16 cellular contexts compared by ENCODE assay signal in genomic region chr7:7490003-7490402, GRCh38. TPM values are rescaled to one million over a fixed set of nuclear protein-coding genes. Genes with fewer than 3 reads are reported as not detected.
DNase-seq lines count a peak whose midpoint lies in the region; ATAC-seq, FAIRE-seq and TF ChIP-seq lines count a peak whose summit lies in the region.
"Had no signal": no experiment of that assay in that cellular context is flagged by ENCODE, and none has a peak within 500 bp of the region (broad histone marks: within the 10 kb centered on the region; RNA-seq: fewer than 3 reads in every experiment).

No MANE protein-coding gene starts in this region.

- no peaks in the 10 kb centered on the region for H3K79me1 ChIP-seq in IMR-90 (ENCODE audit: low read depth in 1 of 2, low read length in 2 of 2)

- no peak for TF ChIP-seq CTCF in IMR-90 (conservative IDR thresholded peaks at IDR 0.05; ENCODE audit: low read depth, low read length)

- in situ Hi-C loops in IMR-90 (cut with MboI; ENCODE audit: low sequenced_read_pairs): no loop called here

- no peaks in the 10 kb centered on the region for H3K27me3 ChIP-seq in ACC112 (ENCODE audit: insufficient read depth, low read length)
- no peaks in the 10 kb centered on the region for H3K27me3 ChIP-seq in IMR-90 (ENCODE audit: control insufficient read depth, insufficient read depth, low read length)
- H3K27me3 ChIP-seq in small intestine (ENCODE audit: control insufficient read depth in 2 of 2, insufficient read depth in 2 of 2, low read length in 2 of 2): peaks cover 0 to 2% of the 10 kb centered on the region in 2 donors

- CTCF ChIA-PET in IMR-90 (lab: Yijun Ruan, JAX): interaction anchor here (1.7 kb wide), 1 partner anchor 10 kb away, joined by 4 read pairs; no protein-coding TSS in a partner anchor

- no peak overlapping the region; the same call in 1 of the 2 replicates for H3K18ac ChIP-seq in IMR-90 (ENCODE audit: low read depth, low read length)

- no peaks in the 10 kb centered on the region for H3K79me2 ChIP-seq in ACC112 (ENCODE audit: control insufficient read depth, insufficient read depth, low read length, unreplicated experiment)

- H3K14ac ChIP-seq in IMR-90 (replicated peaks; ENCODE audit: low read depth, low read length): no peak overlapping the region

- no peak overlapping the region for H2BK15ac ChIP-seq in IMR-90 (ENCODE audit: low read depth, low read length)

- peak overlapping the region; percentile 31; the same call in 1 of the 2 replicates for H3K4ac ChIP-seq in IMR-90 (ENCODE audit: low read depth, low read length)

- H3K9me1 ChIP-seq in IMR-90 (ENCODE audit: insufficient read depth, low read length): peaks cover 4% of the 10 kb centered on the region; the same call in 1 of the 2 replicates

- no peak overlapping the region for H2AK5ac ChIP-seq in IMR-90 (ENCODE audit: low read depth, low read length)

- intact Hi-C loops in IMR-90 (cut with micrococcal nuclease): no loop called here

- peak overlapping the region; percentile 34; the same call in 1 of the 2 replicates for H3K4me3 ChIP-seq in ACC112 (ENCODE audit: low read depth, low read length)
- H3K4me3 ChIP-seq in IMR-90 (ENCODE audit: insufficient read depth, low read depth, low read length): no peak overlapping the region
- H3K4me3 ChIP-seq in small intestine (ENCODE audit: low read depth in 1 of 2, low read length in 2 of 2): no peak overlapping the region
- H3K4me3 ChIP-seq: K562 had no signal

- dilution Hi-C loops in IMR-90 (cut with HindIII; ENCODE audit: low sequenced_read_pairs, unreplicated experiment): no loop called here

- H2BK5ac ChIP-seq in IMR-90 (ENCODE audit: low read depth, low read length, poor library complexity, severe bottlenecking): peak overlapping the region; percentile 45

- no peak overlapping the region for H4K8ac ChIP-seq in IMR-90 (ENCODE audit: low read depth in 2 of 2, low read length in 2 of 2)

- ATAC-seq in IMR-90 (ENCODE audit: low read depth): no peak
- ATAC-seq: HCT116, K562 had no signal

- H2AFZ ChIP-seq in ACC112 (ENCODE audit: low read length, unreplicated experiment): peak overlapping the region; percentile 59
- no peak overlapping the region for H2AFZ ChIP-seq in IMR-90 (replicated peaks; ENCODE audit: low read length, poor library complexity)

- H4K91ac ChIP-seq in IMR-90 (ENCODE audit: insufficient read depth, low read depth, low read length): no peak overlapping the region

- H3K9me3 ChIP-seq in IMR-90 (ENCODE audit: control insufficient read depth, insufficient read depth, low read length) (no peaks in the 10 kb centered on the region), small intestine (ENCODE audit: control insufficient read depth, low read depth) (no peaks in the 10 kb centered on the region)

- no peak overlapping the region for H3K56ac ChIP-seq in IMR-90 (ENCODE audit: extremely low read depth, insufficient read depth, low read length)

- no TSS peak for BruUV-seq in IMR-90 (replicated peaks; lab: Mats Ljungman, UMichigan)

- no peak overlapping the region for H2BK120ac ChIP-seq in IMR-90 (ENCODE audit: low read depth, low read length)

- POLR2A ChIA-PET in IMR-90 (lab: Charles Lee; ENCODE audit: unreplicated experiment): no interaction called here

- H3K27ac ChIP-seq in ACC112 (ENCODE audit: low read depth, low read length) (no peak overlapping the region; the same call in 1 of the 2 replicates), IMR-90 (ENCODE audit: insufficient read depth, low read length) (no peak overlapping the region), small intestine (ENCODE audit: low read depth in 1 of 2, low read length in 1 of 2) (no peak overlapping the region)
- H3K27ac ChIP-seq: HL-60 had no signal

- H2BK20ac ChIP-seq in IMR-90 (ENCODE audit: low read depth, low read length): no peak overlapping the region

- no peaks in the 10 kb centered on the region for H4K20me1 ChIP-seq in IMR-90 (ENCODE audit: insufficient read depth, low read length)

- TF ChIP-seq POLR2A in IMR-90 (IDR thresholded peaks at IDR 0.05; ENCODE audit: low read depth, low read length): no peak

- H3K4me2 ChIP-seq in IMR-90 (ENCODE audit: low read depth, low read length): no peak overlapping the region

- H3K23ac ChIP-seq in IMR-90 (ENCODE audit: low read depth, low read length): no peak overlapping the region

- H4K5ac ChIP-seq in IMR-90 (ENCODE audit: low read depth, low read length): no peak overlapping the region

- no peak overlapping the region for H2AK9ac ChIP-seq in IMR-90 (replicated peaks; ENCODE audit: low read depth, low read length, poor library complexity)

- WGBS in IMR-90 (ENCODE audit: extremely low coverage in 2 of 2, insufficient read length in 1 of 2), 2 experiments: no CpG with 5 or more reads among the region's 2 CpGs
- 60 to 80% (median 71%) methylated on average over 2 of the region's 2 CpGs for WGBS in small intestine, 3 donors

- FAIRE-seq in small intestine (lab: Jason Lieb, UNC): no peak
- FAIRE-seq: K562 had no signal

- TF ChIP-seq RAD21 in IMR-90 (IDR thresholded peaks at IDR 0.05; ENCODE audit: low read length): no peak

- H3K9ac ChIP-seq in IMR-90 (ENCODE audit: low read depth, low read length): no peak overlapping the region

- DNase-seq in IMR-90 (no peak), germinal center (ENCODE audit: low spot score) (peak; percentile 2), small intestine (peak; percentile 31), GF-D8 (lab: John Stamatoyannopoulos, UW) (no peak), NCI-H1436 treated with DMSO at 0.1 percent for 48 hours (lab: John Stamatoyannopoulos, UW) (no peak), NCI-H748 treated with DMSO at 0.1 percent for 48 hours (lab: John Stamatoyannopoulos, UW) (no peak)
- DNase-seq: CD4-positive, CD25-positive, alpha-beta regulatory T cell; NCI-H1092; NCI-H1694 treated with DMSO at 0.1 percent for 48 hours; NCI-H446; OCI-M1; SIG-M5 had no signal

- H3K4me1 ChIP-seq in ACC112 (ENCODE audit: control insufficient read depth, insufficient read depth, low read length, unreplicated experiment): peaks cover 40% of the 10 kb centered on the region
- H3K4me1 ChIP-seq in IMR-90 (ENCODE audit: control insufficient read depth, insufficient read depth, low read length): peaks cover 10% of the 10 kb centered on the region
- H3K4me1 ChIP-seq in small intestine (ENCODE audit: control insufficient read depth in 2 of 2, insufficient read depth in 1 of 2, low read depth in 1 of 2, low read length in 1 of 2): peaks cover 0 to 1% of the 10 kb centered on the region in 2 donors

- H3K36me3 ChIP-seq in ACC112 (ENCODE audit: insufficient read depth, low read length) (no peaks in the 10 kb centered on the region), IMR-90 (ENCODE audit: control insufficient read depth, insufficient read depth, low read length) (no peaks in the 10 kb centered on the region), small intestine (ENCODE audit: control insufficient read depth in 2 of 2, insufficient read depth in 2 of 2, low read length in 2 of 2) (no peaks in the 10 kb centered on the region)

TF ChIP-seq in IMR-90, 13 proteins besides CTCF, POLR2A, EP300 and RAD21:
- TF ChIP-seq RFX5 (IDR thresholded peaks at IDR 0.05; ENCODE audit: low read depth, low read length): no peak
- no peak for TF ChIP-seq BHLHE40 (IDR thresholded peaks at IDR 0.05; ENCODE audit: low read depth, low read length)
- no peak for TF ChIP-seq RCOR1 (IDR thresholded peaks at IDR 0.05; ENCODE audit: insufficient replicate concordance, low read length)
- TF ChIP-seq MXI1 (IDR thresholded peaks at IDR 0.05; ENCODE audit: borderline replicate concordance, low read depth, low read length): no peak
- TF ChIP-seq ELK1 (IDR thresholded peaks at IDR 0.05; ENCODE audit: borderline replicate concordance, low read depth, low read length): no peak
- no peak for TF ChIP-seq MAFK (IDR thresholded peaks at IDR 0.05; ENCODE audit: low read depth, low read length)
- TF ChIP-seq NFE2L2 (IDR thresholded peaks at IDR 0.05; ENCODE audit: low read depth, low read length): no peak
- no peak for TF ChIP-seq CHD1 (IDR thresholded peaks at IDR 0.05; ENCODE audit: low read depth, low read length)
- no peak for TF ChIP-seq USF2 (IDR thresholded peaks at IDR 0.05; ENCODE audit: low read depth, low read length)
- no peak for TF ChIP-seq CEBPB (IDR thresholded peaks at IDR 0.05; ENCODE audit: low read depth, low read length)
- no peak for TF ChIP-seq FOS (IDR thresholded peaks at IDR 0.05; ENCODE audit: low read depth, low read length)
- no peak for TF ChIP-seq SMC3 (IDR thresholded peaks at IDR 0.05; ENCODE audit: low read depth, low read length)
TF ChIP-seq in IMR-90: peak in this region for 0.

RNA-seq across cellular contexts. Expression of gene COL28A1, which starts 45.7 kb away (rescaled TPM):
- under 0.01 TPM in 2 replicates for total RNA-seq in IMR-90 (2012; rRNA removed)
- polyA plus RNA-seq in IMR-90 (2012; rRNA removed): 0.05 and 0.16 TPM in 2 replicates
- not detected in 2 replicates for polyA plus RNA-seq in IMR-90 (2012; cell fraction: cytosol; rRNA removed)
- polyA plus RNA-seq in IMR-90 (2012; cell fraction: nucleus; rRNA removed; ENCODE audit: low replicate concordance): 0.17 and 0.24 TPM in 2 replicates
- polyA plus RNA-seq in small intestine: 1 to 10 TPM; 1.1 to 3.1 (median 1.4) TPM
- polyA plus RNA-seq: CD4-positive, CD25-positive, alpha-beta regulatory T cell had no signal

Comparison
In these comparisons a context has a peak if more than half of its experiments do, and no peak if none do; other contexts are left out.
1. DNase-seq: peak in germinal center (single experiment) and small intestine (single experiment); none in IMR-90 (single experiment), GF-D8 (single experiment), NCI-H1436 treated with DMSO at 0.1 percent for 48 hours (single experiment) and NCI-H748 treated with DMSO at 0.1 percent for 48 hours (single experiment).